15 cellular contexts compared by ENCODE assay signal in genomic region chr7:84060760-84061261, GRCh38.
DNase-seq lines count a peak whose midpoint lies in the region; ATAC-seq, FAIRE-seq and TF ChIP-seq lines count a peak whose summit lies in the region.
"Had no signal": no experiment of that assay in that cellular context is flagged by ENCODE, and none has a peak within 500 bp of the region (broad histone marks: within the 10 kb centered on the region; RNA-seq: fewer than 3 reads in every experiment).

No MANE protein-coding gene starts in this region.

- H4K8ac ChIP-seq in mesenchymal stem cell (ENCODE audit: low read length) (no peak overlapping the region), H9 (replicated peaks; ENCODE audit: insufficient read length, low read depth, low read length) (no peak overlapping the region)

- H3K27ac Mint-ChIP-seq in H9 = peak overlapping the region in 1 of 3 experiments; percentile 69; a peak in 3 of 7 replicates
- H3K27ac Mint-ChIP-seq: activated CD8-positive, alpha-beta memory T cell treated with anti-CD3 and anti-CD28 coated beads, Interleukin-2, amount 10 ng/mL, durations not matched to agents 7 days and 5 days; activated naive CD8-positive, alpha-beta T cell; nephron progenitor cell had no signal

- H3K79me1 ChIP-seq in mesenchymal stem cell (replicated peaks; ENCODE audit: low read length, poor library complexity, severe bottlenecking) (no peaks in the 10 kb centered on the region), H9 (ENCODE audit: insufficient read depth, low read depth, low read length, poor library complexity, severe bottlenecking) (no peaks in the 10 kb centered on the region)

- H3K4me3 ChIP-seq in bronchial epithelial cell (ENCODE audit: low read depth, low read length) (no peak overlapping the region), mesenchymal stem cell (ENCODE audit: insufficient read depth in 1 of 2, low read depth in 1 of 2, low read length in 2 of 2) (no peak overlapping the region)
- H3K4me3 ChIP-seq: sigmoid colon had no signal

- FAIRE-seq in bronchial epithelial cell (lab: Jason Lieb, UNC) = no peak
- FAIRE-seq: TTC549 had no signal

- H3K4me3 Mint-ChIP-seq in H9 = no peak overlapping the region
- H3K4me3 Mint-ChIP-seq: activated CD8-positive, alpha-beta memory T cell treated with anti-CD3 and anti-CD28 coated beads, Interleukin-2, amount 10 ng/mL, durations not matched to agents 7 days and 5 days; activated naive CD8-positive, alpha-beta T cell; nephron progenitor cell had no signal

- H3K4me2 ChIP-seq in mesenchymal stem cell (ENCODE audit: low read length, poor library complexity, severe bottlenecking) (no peak overlapping the region), H9 (ENCODE audit: insufficient read depth, insufficient read length, low read length) (no peak overlapping the region)

- no peaks in the 10 kb centered on the region for H3K23me2 ChIP-seq in H9 (ENCODE audit: insufficient read length, low read depth, low read length, poor library complexity, severe bottlenecking)

- TF ChIP-seq CTCF in bronchial epithelial cell (IDR thresholded peaks at IDR 0.05; ENCODE audit: insufficient read depth, low read length, severe bottlenecking) (no peak), H9 (conservative IDR thresholded peaks at IDR 0.05) (no peak)

- H4K91ac ChIP-seq in mesenchymal stem cell (ENCODE audit: low read length) (no peak overlapping the region), H9 (ENCODE audit: insufficient read length, low read depth, low read length) (no peak overlapping the region)

- H3K36me3 ChIP-seq in bronchial epithelial cell (ENCODE audit: control insufficient read depth, insufficient read depth, low read length) (no peaks in the 10 kb centered on the region), mesenchymal stem cell (ENCODE audit: control insufficient read depth in 1 of 2, insufficient read depth in 2 of 2, low read depth in 1 of 2, low read length in 2 of 2) (no peaks in the 10 kb centered on the region)
- H3K36me3 ChIP-seq: sigmoid colon had no signal

- no peak overlapping the region for H2BK5ac ChIP-seq in mesenchymal stem cell (ENCODE audit: low read depth, low read length, poor library complexity, severe bottlenecking)
- no peak overlapping the region for H2BK5ac ChIP-seq in H9 (ENCODE audit: insufficient read length, low read length)

- H3K36me3 Mint-ChIP-seq in H9 (ENCODE audit: insufficient read depth in 1 of 3, low read depth in 3 of 3) = peaks cover 11 to 13% (median 12%) of the 10 kb centered on the region in 3 experiments; a peak in 6 of 7 replicates
- H3K36me3 Mint-ChIP-seq: activated CD8-positive, alpha-beta memory T cell treated with anti-CD3 and anti-CD28 coated beads, Interleukin-2, amount 10 ng/mL, durations not matched to agents 7 days and 5 days; activated naive CD8-positive, alpha-beta T cell had no signal

- peaks cover 5% of the 10 kb centered on the region in 2 experiments; a peak in 3 of 5 replicates for H3K9me3 Mint-ChIP-seq in H9

- H3K56ac ChIP-seq in H9 (ENCODE audit: insufficient read length, low read depth, low read length) = no peak overlapping the region

- no peaks in the 10 kb centered on the region for H3K27me3 ChIP-seq in bronchial epithelial cell (ENCODE audit: control insufficient read depth, insufficient read depth, low read length)
- no peaks in the 10 kb centered on the region for H3K27me3 ChIP-seq in mesenchymal stem cell (ENCODE audit: control insufficient read depth in 1 of 2, insufficient read depth in 1 of 2, low read length in 2 of 2)
- H3K27me3 ChIP-seq in H9 (ENCODE audit: insufficient read depth, low read length) = no peaks in the 10 kb centered on the region
- H3K27me3 ChIP-seq: sigmoid colon had no signal

- no peak overlapping the region for H2BK12ac ChIP-seq in mesenchymal stem cell (ENCODE audit: low read length in 2 of 2)
- H2BK12ac ChIP-seq in H9 (ENCODE audit: insufficient read length, low read depth, low read length) = no peak overlapping the region

- H3K79me2 ChIP-seq in H9 (ENCODE audit: insufficient read depth, low read length) = no peaks in the 10 kb centered on the region

- no peak overlapping the region for H2BK20ac ChIP-seq in H9 (ENCODE audit: low read depth, low read length, poor library complexity, severe bottlenecking)

- H3K14ac ChIP-seq in mesenchymal stem cell (ENCODE audit: low read length in 2 of 2) (no peak overlapping the region), H9 (ENCODE audit: insufficient read depth, low read length) (no peak overlapping the region)

- H3K27ac ChIP-seq in mesenchymal stem cell (ENCODE audit: low read length, poor library complexity, severe bottlenecking) (peak overlapping the region; percentile 81), H9 (ENCODE audit: insufficient read length, low read depth, low read length) (no peak overlapping the region)
- H3K27ac ChIP-seq: sigmoid colon had no signal

- no peaks in the 10 kb centered on the region for H4K20me1 ChIP-seq in H9 (ENCODE audit: control insufficient read depth, insufficient read depth, insufficient read length)

- H2BK15ac ChIP-seq in mesenchymal stem cell (ENCODE audit: low read depth, poor library complexity, severe bottlenecking) (no peak overlapping the region), H9 (ENCODE audit: low read depth, low read length) (no peak overlapping the region)

- DNase-seq in GM03348 (ENCODE audit: low spot score) = peak; percentile 2
- peak; percentile 48 for DNase-seq in NCI-H226
- DNase-seq in bronchial epithelial cell (ENCODE audit: low read depth) = peak; percentile 93
- peak; percentile 49 for DNase-seq in mesenchymal stem cell
- no peak for DNase-seq in H9
- DNase-seq in activated CD4-positive, alpha-beta T cell treated with anti-CD3 and anti-CD28 coated beads for 1 hour = no peak
- DNase-seq in G401 (ENCODE audit: low spot score) = no peak
- DNase-seq: activated CD8-positive, alpha-beta memory T cell treated with anti-CD3 and anti-CD28 coated beads, Interleukin-2, amount 10 ng/mL, durations not matched to agents 7 days and 5 days; MM.1S; nephron progenitor cell; SHP77; sigmoid colon had no signal

- no peaks in the 10 kb centered on the region for H3K9me3 ChIP-seq in mesenchymal stem cell (ENCODE audit: control insufficient read depth, low read length)
- H3K9me3 ChIP-seq in H9 (ENCODE audit: control insufficient read depth, low read depth, low read length) = no peaks in the 10 kb centered on the region
- H3K9me3 ChIP-seq: sigmoid colon had no signal

- H3K27me3 Mint-ChIP-seq in H9 (ENCODE audit: low read depth) = no peaks in the 10 kb centered on the region
- H3K27me3 Mint-ChIP-seq: activated CD8-positive, alpha-beta memory T cell treated with anti-CD3 and anti-CD28 coated beads, Interleukin-2, amount 10 ng/mL, durations not matched to agents 7 days and 5 days; activated naive CD8-positive, alpha-beta T cell had no signal

- no peak overlapping the region for H3K9ac ChIP-seq in mesenchymal stem cell (ENCODE audit: low read length)
- no peak overlapping the region for H3K9ac ChIP-seq in H9 (ENCODE audit: extremely low read depth, insufficient read length, low read length)

- H2AK5ac ChIP-seq in mesenchymal stem cell (ENCODE audit: low read length, severe bottlenecking) (no peak overlapping the region), H9 (ENCODE audit: insufficient read length, low read length) (no peak overlapping the region)

- H3K4me1 ChIP-seq in mesenchymal stem cell (ENCODE audit: control insufficient read depth, insufficient read depth, low read depth, low read length) (no peaks in the 10 kb centered on the region), H9 (ENCODE audit: insufficient read depth, low read length) (peaks cover 4% of the 10 kb centered on the region)

- ATAC-seq in HG03457 (IDR thresholded peaks at IDR 0.05; ENCODE audit: unreplicated experiment) = no peak
- ATAC-seq: activated CD8-positive, alpha-beta memory T cell treated with anti-CD3 and anti-CD28 coated beads, Interleukin-2, amount 10 ng/mL, durations not matched to agents 7 days and 5 days had no signal

- H3K4me1 Mint-ChIP-seq in H9 = peaks cover 26 to 33% of the 10 kb centered on the region in 2 experiments
- H3K4me1 Mint-ChIP-seq: activated CD8-positive, alpha-beta memory T cell treated with anti-CD3 and anti-CD28 coated beads, Interleukin-2, amount 10 ng/mL, durations not matched to agents 7 days and 5 days; nephron progenitor cell had no signal

- H3K18ac ChIP-seq in mesenchymal stem cell (ENCODE audit: low read depth in 1 of 2, low read length in 2 of 2) (peak overlapping the region in 1 of 2 experiments; percentile 91), H9 (ENCODE audit: insufficient read length, low read depth, low read length) (no peak overlapping the region)

- H3K4ac ChIP-seq in mesenchymal stem cell (ENCODE audit: low read depth in 1 of 2, low read length in 2 of 2) (no peak overlapping the region), H9 (ENCODE audit: low read depth, low read length) (no peak overlapping the region)

- H4K5ac ChIP-seq in H9 (ENCODE audit: insufficient read length, low read depth, low read length) = no peak overlapping the region

- H2BK120ac ChIP-seq in mesenchymal stem cell (ENCODE audit: low read depth, low read length) = no peak overlapping the region
- H2BK120ac ChIP-seq in H9 (ENCODE audit: low read depth, low read length, poor library complexity, severe bottlenecking) = no peak overlapping the region

- WGBS in mesenchymal stem cell = 20% methylated on average over 2 of the region's 4 CpGs
- no CpG with 5 or more reads among the region's 4 CpGs for WGBS in H9 (ENCODE audit: extremely low coverage, insufficient read length, low lambda C conversion rate)

- in situ Hi-C loops in G401 (cut with HindIII; ENCODE audit: low sequenced_read_pairs) = no loop called here

- H3K23ac ChIP-seq in mesenchymal stem cell (ENCODE audit: low read length in 2 of 2) = no peak overlapping the region
- no peak overlapping the region for H3K23ac ChIP-seq in H9 (ENCODE audit: insufficient read length, low read depth, low read length)

- H2AFZ ChIP-seq in mesenchymal stem cell (ENCODE audit: low read depth, low read length) (no peak overlapping the region), H9 (ENCODE audit: low read length) (no peak overlapping the region)

- no peak overlapping the region for H3T11ph ChIP-seq in H9 (ENCODE audit: low read length)

Comparison
In these comparisons a context has a peak if more than half of its experiments do, and no peak if none do; other contexts are left out.
1. DNase-seq: peak in GM03348 (single experiment), NCI-H226 (single experiment), bronchial epithelial cell (single experiment) and mesenchymal stem cell (single experiment); none in H9 (single experiment), activated CD4-positive, alpha-beta T cell treated with anti-CD3 and anti-CD28 coated beads for 1 hour (single experiment) and G401 (single experiment).